8 cellular contexts compared by ENCODE assay signal in genomic region chr7:2037805-2038635, GRCh38.
DNase-seq lines count a peak whose midpoint lies in the region; ATAC-seq and TF ChIP-seq lines count a peak whose summit lies in the region.

No MANE protein-coding gene starts in this region.

- H3K79me1 ChIP-seq in trophoblast cell (ENCODE audit: low read length), result no peaks in the 10 kb centered on the region

- H2AFZ ChIP-seq in trophoblast cell (ENCODE audit: insufficient read depth, low read length, poor library complexity), result no peak overlapping the region

- no peak overlapping the region for H2BK12ac ChIP-seq in trophoblast cell (ENCODE audit: low read length)

- H3K36me3 ChIP-seq in WERI-Rb-1 (peaks cover 8% of the 10 kb centered on the region), heart right ventricle (peaks cover 0 to 7% (median 0%) of the 10 kb centered on the region in 9 donors), trophoblast cell (ENCODE audit: control insufficient read depth in 1 of 2, insufficient read depth in 2 of 2, low read length in 2 of 2) (peaks cover 4 to 9% of the 10 kb centered on the region in 2 experiments)

- H4K8ac ChIP-seq in trophoblast cell (ENCODE audit: low read depth, low read length), result no peak overlapping the region

- H3K23ac ChIP-seq in trophoblast cell (ENCODE audit: low read length), result no peak overlapping the region

- H2AK5ac ChIP-seq in trophoblast cell (ENCODE audit: low read length), result no peak overlapping the region

- H3K27me3 ChIP-seq in WERI-Rb-1 (ENCODE audit: insufficient read depth, low read depth, severe bottlenecking) (no peaks in the 10 kb centered on the region), heart right ventricle (no peaks in the 10 kb centered on the region), trophoblast cell (ENCODE audit: insufficient read depth, low read length) (no peaks in the 10 kb centered on the region)

- H3K27ac ChIP-seq in WERI-Rb-1, result no peak overlapping the region
- H3K27ac ChIP-seq in heart right ventricle, result peak overlapping the region in 6 of 10 donors; percentile 10 to 69 (median 51)
- no peak overlapping the region for H3K27ac ChIP-seq in trophoblast cell (ENCODE audit: low read depth, low read length)

- intact Hi-C loops in heart right ventricle (cut with DNase I), result loop anchor here in 1 of 10 donors (2.0 kb wide), 1 partner anchor 71 kb away; no protein-coding TSS in a partner anchor

- no peak overlapping the region for H3K18ac ChIP-seq in trophoblast cell (ENCODE audit: low read length)

- H4K12ac ChIP-seq in trophoblast cell (ENCODE audit: low read depth, low read length), result no peak overlapping the region

- no peak overlapping the region for H3K4ac ChIP-seq in trophoblast cell (ENCODE audit: low read depth, low read length)

- no peak overlapping the region for H3K9ac ChIP-seq in trophoblast cell (ENCODE audit: low read length)

- no peak overlapping the region for H2BK5ac ChIP-seq in trophoblast cell (ENCODE audit: low read depth, low read length, poor library complexity)

- 34% methylated on average over 15 of the region's 15 CpGs for WGBS in heart right ventricle, 2 donors
- no CpG with 5 or more reads among the region's 15 CpGs for WGBS in trophoblast cell (ENCODE audit: extremely low coverage, insufficient coverage, insufficient read length)

- peaks cover 7% of the 10 kb centered on the region for H3K9me3 ChIP-seq in WERI-Rb-1 (ENCODE audit: severe bottlenecking)
- H3K9me3 ChIP-seq in heart right ventricle, result peaks cover 0 to 6% (median 0%) of the 10 kb centered on the region in 11 donors
- peaks cover 9% of the 10 kb centered on the region for H3K9me3 ChIP-seq in trophoblast cell (ENCODE audit: insufficient read depth, low read depth, low read length)

- H3K4me3 ChIP-seq in WERI-Rb-1 (ENCODE audit: low read depth, low read length) (no peak overlapping the region), heart right ventricle (peak overlapping the region in 8 of 10 donors; percentile 11 to 47 (median 40)), trophoblast cell (ENCODE audit: low read depth, low read length) (no peak overlapping the region)

- no peak overlapping the region for H3K4me2 ChIP-seq in trophoblast cell (ENCODE audit: low read length)

- no peak overlapping the region for H4K91ac ChIP-seq in trophoblast cell (ENCODE audit: low read depth, low read length)

- H3K79me2 ChIP-seq in trophoblast cell (ENCODE audit: control insufficient read depth, insufficient read depth, low read length, poor library complexity), result no peaks in the 10 kb centered on the region

- DNase-seq in WERI-Rb-1, result peak; percentile 43
- DNase-seq in heart right ventricle, result peak; percentile 45 to 50
- DNase-seq in stimulated activated naive CD8-positive, alpha-beta T cell treated with anti-CD3 and anti-CD28 coated beads, Interleukin-15, Interleukin-2, amounts not matched to agents 100 U/mL and 50 U/mL, for 24 hours, result peak; percentile 17
- DNase-seq in trophoblast cell, result no peak

- H3K14ac ChIP-seq in trophoblast cell (ENCODE audit: low read length), result no peak overlapping the region

- H2BK120ac ChIP-seq in trophoblast cell (ENCODE audit: insufficient read depth, low read length, poor library complexity), result no peak overlapping the region

- ATAC-seq in GM21515 (IDR thresholded peaks at IDR 0.05; ENCODE audit: unreplicated experiment) (peak; percentile 47), heart right ventricle (peak; percentile 39 to 78 (median 50)), HG03460 (IDR thresholded peaks at IDR 0.05; ENCODE audit: unreplicated experiment) (no peak), HG02642 (IDR thresholded peaks at IDR 0.05; ENCODE audit: poor library complexity, unreplicated experiment) (no peak), HG02973 (IDR thresholded peaks at IDR 0.05; ENCODE audit: unreplicated experiment) (no peak)
- peak; percentile 53 for ATAC-seq in stimulated activated naive CD8-positive, alpha-beta T cell treated with anti-CD3 and anti-CD28 coated beads, Interleukin-15, Interleukin-2, amounts not matched to agents 100 U/mL and 50 U/mL, for 24 hours

- TF ChIP-seq CTCF in WERI-Rb-1 (IDR thresholded peaks at IDR 0.05; ENCODE audit: low read depth, low read length), result no peak
- no peak for TF ChIP-seq CTCF in heart right ventricle (IDR thresholded peaks at IDR 0.05)

- H3K4me1 ChIP-seq in heart right ventricle (peaks cover 0 to 24% (median 17%) of the 10 kb centered on the region in 9 donors), trophoblast cell (ENCODE audit: control insufficient read depth in 1 of 2, insufficient read depth in 2 of 2, low read length in 2 of 2) (no peaks in the 10 kb centered on the region)

Comparison
In these comparisons a context has a peak if more than half of its experiments do, and no peak if none do; other contexts are left out.
1. ATAC-seq: peak in GM21515 (single experiment), heart right ventricle (8 of 8) and stimulated activated naive CD8-positive, alpha-beta T cell treated with anti-CD3 and anti-CD28 coated beads, Interleukin-15, Interleukin-2, amounts not matched to agents 100 U/mL and 50 U/mL, for 24 hours (single experiment); none in HG03460 (single experiment), HG02642 (single experiment) and HG02973 (single experiment).
2. DNase-seq: peak in WERI-Rb-1 (single experiment), heart right ventricle (2 of 2) and stimulated activated naive CD8-positive, alpha-beta T cell treated with anti-CD3 and anti-CD28 coated beads, Interleukin-15, Interleukin-2, amounts not matched to agents 100 U/mL and 50 U/mL, for 24 hours (single experiment); none in trophoblast cell (0 of 2).
3. H3K27ac ChIP-seq: peak in heart right ventricle (6 of 10); none in WERI-Rb-1 (single experiment) and trophoblast cell (single experiment).
4. H3K4me3 ChIP-seq: peak in heart right ventricle (8 of 10); none in WERI-Rb-1 (single experiment) and trophoblast cell (single experiment).